In the genomic region with DNA sequence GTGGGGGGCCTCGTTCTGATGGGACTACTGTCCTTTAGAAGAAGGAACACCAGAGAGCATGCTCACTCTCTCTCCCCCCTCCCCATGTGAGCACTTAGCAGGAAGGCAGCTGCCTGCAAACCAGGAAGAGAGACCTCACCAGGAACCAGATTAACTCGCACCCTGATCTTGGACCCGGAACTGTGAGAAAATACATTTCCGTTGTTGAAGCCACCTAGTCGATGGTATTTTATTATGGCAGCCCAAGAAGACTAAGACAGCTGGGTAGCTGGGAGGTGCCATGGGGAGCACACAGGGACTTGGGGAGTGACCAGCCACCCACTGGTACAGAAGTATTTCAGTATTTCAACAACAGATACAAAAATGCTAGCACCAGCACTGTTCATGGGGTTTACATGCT, we compare ENCODE assay signal across 1 cellular context.
TF ChIP-seq lines count a peak whose summit lies in the region.

No MANE protein-coding gene starts in this region.

TF ChIP-seq in GM23338, 12 proteins besides CTCF, POLR2A, EP300 and RAD21 (continued from another document):
- TF ChIP-seq EZH2 (IDR thresholded peaks at IDR 0.05; ENCODE audit: low read depth, unreplicated experiment), result no peak
- TF ChIP-seq ZNF462 (CRISPR knock-in tag; IDR thresholded peaks at IDR 0.05), result no peak
- no peak for TF ChIP-seq CREB1 (CRISPR knock-in tag; IDR thresholded peaks at IDR 0.05; ENCODE audit: low read depth)
- TF ChIP-seq JUNB (IDR thresholded peaks at IDR 0.05; ENCODE audit: unreplicated experiment), result no peak
- TF ChIP-seq NANOG (IDR thresholded peaks at IDR 0.05; ENCODE audit: borderline replicate concordance), result no peak
